11 cellular contexts compared by ENCODE assay signal in the genomic region with DNA sequence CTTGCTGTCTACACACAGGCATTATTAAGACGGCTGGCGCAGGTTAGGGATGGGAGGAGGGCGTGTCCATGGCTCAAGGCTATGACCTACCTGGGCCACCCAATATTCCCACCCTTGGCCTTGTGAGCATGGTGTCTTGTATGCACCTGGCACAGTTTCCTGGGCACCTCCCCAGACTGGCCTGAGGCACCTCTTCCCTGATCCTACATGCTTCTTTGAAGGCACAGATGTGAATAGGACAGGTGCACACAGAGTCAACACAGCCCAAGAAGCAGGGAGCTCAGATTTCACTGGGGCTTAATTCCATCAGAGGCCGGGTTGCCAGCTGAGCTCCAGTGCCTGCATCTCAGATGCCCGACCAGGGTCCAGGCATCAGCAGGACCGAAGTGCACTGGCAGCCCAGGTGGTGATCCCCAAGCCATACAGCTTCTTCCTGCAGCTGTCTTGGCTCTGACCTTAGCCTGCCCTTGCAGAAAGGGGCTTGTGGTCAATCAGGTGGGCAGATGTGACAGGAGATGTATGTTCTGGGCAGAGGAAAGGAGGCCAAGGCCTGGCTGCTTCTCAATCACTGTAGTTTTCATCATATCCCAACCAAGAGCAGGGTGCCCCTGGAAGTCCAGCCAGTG.
"Had no signal": no experiment of that assay in that cellular context is flagged by ENCODE, and none has a peak within 500 bp of the region (broad histone marks: within the 10 kb centered on the region; RNA-seq: fewer than 3 reads in every experiment).

No MANE protein-coding gene starts in this region.

- H3K27ac ChIP-seq: neural progenitor cell, parathyroid adenoma had no signal

- H3K27ac Mint-ChIP-seq: activated CD8-positive, alpha-beta T cell treated with anti-CD3 and anti-CD28 coated beads for 36 hours; activated naive CD8-positive, alpha-beta T cell treated with anti-CD3 and anti-CD28 coated beads, Interleukin-2, amount 10 ng/mL, durations not matched to agents 7 days and 5 days; mesothelial cell of epicardium; neural progenitor cell had no signal

- H3K4me1 ChIP-seq: neural progenitor cell, parathyroid adenoma had no signal

- H3K36me3 ChIP-seq: neural progenitor cell had no signal

- ATAC-seq: activated CD8-positive, alpha-beta T cell treated with anti-CD3 and anti-CD28 coated beads for 36 hours had no signal

- H3K4me1 Mint-ChIP-seq: neural progenitor cell had no signal

- H3K4me3 ChIP-seq: neural progenitor cell had no signal

- H3K27me3 Mint-ChIP-seq: activated CD8-positive, alpha-beta T cell treated with anti-CD3 and anti-CD28 coated beads for 36 hours; activated naive CD8-positive, alpha-beta T cell treated with anti-CD3 and anti-CD28 coated beads, Interleukin-2, amount 10 ng/mL, durations not matched to agents 7 days and 5 days had no signal

- DNase-seq: activated CD8-positive, alpha-beta memory T cell treated with anti-CD3 and anti-CD28 coated beads, Interleukin-2, amount 50 U/mL, for 4 hours; activated CD8-positive, alpha-beta T cell treated with anti-CD3 and anti-CD28 coated beads for 36 hours; activated naive CD8-positive, alpha-beta T cell treated with anti-CD3 and anti-CD28 coated beads, Interleukin-2, amount 10 ng/mL, durations not matched to agents 7 days and 5 days; anterior cingulate cortex; hypothalamus; kidney glomerular epithelial cell; retina; stimulated activated CD4-positive, alpha-beta T cell treated with anti-CD3 and anti-CD28 coated beads, Interleukin-4, amount 100 ng/mL, for 1 hour had no signal

- H3K27me3 ChIP-seq: neural progenitor cell had no signal

- H3K9me3 Mint-ChIP-seq: activated CD8-positive, alpha-beta T cell treated with anti-CD3 and anti-CD28 coated beads for 36 hours; neural progenitor cell had no signal

- H3K36me3 Mint-ChIP-seq: mesothelial cell of epicardium, neural progenitor cell had no signal

- H3K4me3 Mint-ChIP-seq: activated CD8-positive, alpha-beta T cell treated with anti-CD3 and anti-CD28 coated beads for 36 hours; activated naive CD8-positive, alpha-beta T cell treated with anti-CD3 and anti-CD28 coated beads, Interleukin-2, amount 10 ng/mL, durations not matched to agents 7 days and 5 days; mesothelial cell of epicardium; neural progenitor cell had no signal
